ENCODE assay signal across 8 cellular contexts in the genomic region with DNA sequence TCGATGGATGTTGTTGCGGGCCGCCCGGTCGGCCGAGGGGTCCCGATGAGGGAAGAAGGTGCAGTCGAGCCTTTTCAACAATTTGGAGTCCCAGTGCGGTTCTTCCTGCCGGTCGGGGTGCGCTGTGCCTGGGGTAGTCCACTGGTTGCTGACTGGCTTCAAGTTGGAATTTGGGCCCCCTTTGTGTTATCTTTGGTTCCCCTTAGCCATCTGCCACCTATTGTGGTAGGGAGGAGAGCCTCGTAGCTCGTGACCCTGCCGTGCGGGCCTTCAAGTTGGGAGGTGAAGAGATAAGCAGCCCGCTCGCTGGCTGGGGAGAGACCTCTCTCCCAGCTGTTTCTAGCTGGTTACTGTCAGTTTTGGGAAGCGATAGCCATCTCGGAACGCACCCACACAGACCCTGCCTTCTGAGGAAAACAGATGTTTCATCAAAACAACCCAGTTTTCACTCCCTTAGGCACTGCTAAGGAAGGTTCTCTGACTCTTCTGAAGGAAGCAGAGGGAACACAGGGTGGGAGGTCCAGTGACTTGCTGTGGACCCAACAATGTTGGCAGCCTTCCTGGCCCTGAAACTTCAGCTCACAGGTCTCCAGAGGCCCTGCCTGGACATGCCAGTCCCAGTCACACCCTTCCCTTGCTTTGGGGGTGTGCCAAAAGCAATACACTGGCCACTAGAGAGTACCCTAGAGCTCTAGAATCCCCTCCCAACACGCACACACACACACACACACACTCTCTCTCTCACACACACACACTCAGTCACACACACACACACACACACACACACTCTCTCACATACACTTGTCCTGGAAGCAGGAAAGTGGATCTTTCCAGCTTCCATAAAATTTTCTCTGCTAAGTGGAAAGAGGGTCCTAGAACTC. TPM values are rescaled to one million over a fixed set of nuclear protein-coding genes. Genes with fewer than 3 reads are reported as not detected.
DNase-seq lines count a peak whose midpoint lies in the region; ATAC-seq and TF ChIP-seq lines count a peak whose summit lies in the region.

No MANE protein-coding gene starts in this region.

- H3K4me2 ChIP-seq in fibroblast of lung (ENCODE audit: extremely low read depth, insufficient read depth, low read length): peak overlapping the region; percentile 86

- no peaks in the 10 kb centered on the region for H3K79me2 ChIP-seq in fibroblast of lung (ENCODE audit: control insufficient read depth, insufficient read depth, low read length)

- peak overlapping the region; percentile 81 to 99 for H3K4me3 Mint-ChIP-seq in activated T-cell treated with anti-CD3 and anti-CD28 coated beads, Interleukin-2, amount 50 U/mL, for 72 hours
- H3K4me3 Mint-ChIP-seq in type B pancreatic cell: peak overlapping the region; percentile 91

- peaks cover 33 to 48% of the 10 kb centered on the region in 2 donors for H3K36me3 Mint-ChIP-seq in activated T-cell treated with anti-CD3 and anti-CD28 coated beads, Interleukin-2, amount 50 U/mL, for 72 hours (ENCODE audit: insufficient read depth in 2 of 2)
- H3K36me3 Mint-ChIP-seq in type B pancreatic cell: peaks cover 9% of the 10 kb centered on the region

- H3K4me1 ChIP-seq in fibroblast of lung (ENCODE audit: control insufficient read depth, extremely low read depth, insufficient read depth, low read length) (peaks cover 2% of the 10 kb centered on the region), muscle layer of duodenum (ENCODE audit: control insufficient read depth in 1 of 2, insufficient read depth in 2 of 2, low read length in 2 of 2) (peaks cover 17 to 27% of the 10 kb centered on the region in 2 donors)

- H4K20me1 ChIP-seq in fibroblast of lung (ENCODE audit: control insufficient read depth, extremely low read depth, insufficient read depth, low read length): no peaks in the 10 kb centered on the region

- H3K9me3 ChIP-seq in fibroblast of lung (ENCODE audit: control insufficient read depth, insufficient read depth, low read depth, low read length) (no peaks in the 10 kb centered on the region), muscle layer of duodenum (ENCODE audit: control insufficient read depth in 1 of 2, low read length in 2 of 2) (no peaks in the 10 kb centered on the region)

- peak; percentile 29 for TF ChIP-seq CTCF in GM12864 (IDR thresholded peaks at IDR 0.05; ENCODE audit: low read depth, low read length, missing control alignments)
- peak in 1 of 2 donors; percentile 18 for TF ChIP-seq CTCF in fibroblast of lung (conservative IDR thresholded peaks at IDR 0.05 in 1 of 2, IDR thresholded peaks at IDR 0.05 in 1 of 2; ENCODE audit: low read depth in 1 of 2, low read length in 2 of 2)
- no peak for TF ChIP-seq CTCF in type B pancreatic cell (conservative IDR thresholded peaks at IDR 0.05)

- H3K4me1 Mint-ChIP-seq in activated T-cell treated with anti-CD3 and anti-CD28 coated beads, Interleukin-2, amount 50 U/mL, for 72 hours (ENCODE audit: low read depth): peaks cover 71% of the 10 kb centered on the region
- peaks cover 47% of the 10 kb centered on the region for H3K4me1 Mint-ChIP-seq in type B pancreatic cell (ENCODE audit: unreplicated experiment)

- H3K27ac ChIP-seq in fibroblast of lung (ENCODE audit: insufficient read depth, low read length): peak overlapping the region; percentile 70
- peak overlapping the region; percentile 94 for H3K27ac ChIP-seq in muscle layer of duodenum (ENCODE audit: low read length)

- H3K27me3 Mint-ChIP-seq in activated T-cell treated with anti-CD3 and anti-CD28 coated beads, Interleukin-2, amount 50 U/mL, for 72 hours (ENCODE audit: low read depth): no peaks in the 10 kb centered on the region
- peaks cover 4% of the 10 kb centered on the region for H3K27me3 Mint-ChIP-seq in type B pancreatic cell

- H3K27me3 ChIP-seq in fibroblast of lung (ENCODE audit: control insufficient read depth, insufficient read depth, low read length) (peaks cover 3% of the 10 kb centered on the region), muscle layer of duodenum (ENCODE audit: low read depth, low read length) (no peaks in the 10 kb centered on the region)

- H3K9me3 Mint-ChIP-seq in activated T-cell treated with anti-CD3 and anti-CD28 coated beads, Interleukin-2, amount 50 U/mL, for 72 hours: no peaks in the 10 kb centered on the region
- H3K9me3 Mint-ChIP-seq in type B pancreatic cell: no peaks in the 10 kb centered on the region

- in situ Hi-C loops in ACHN (cut with HindIII; ENCODE audit: low pct_ligation_motif_present, low pct_unique_long_range_greater_than_20kb, low sequenced_read_pairs): no loop called here

- peak overlapping the region; percentile 34 for H2AFZ ChIP-seq in fibroblast of lung (ENCODE audit: low read length)

- peak overlapping the region; percentile 83 for H3K27ac Mint-ChIP-seq in activated T-cell treated with anti-CD3 and anti-CD28 coated beads, Interleukin-2, amount 50 U/mL, for 72 hours
- H3K27ac Mint-ChIP-seq in type B pancreatic cell: peak overlapping the region; percentile 91

- peak in 1 of 2 donors; percentile 10 for ATAC-seq in activated T-cell treated with anti-CD3 and anti-CD28 coated beads, Interleukin-2, amount 50 U/mL, for 72 hours (replicated peaks in 1 of 2)
- ATAC-seq in HG03159 (IDR thresholded peaks at IDR 0.05; ENCODE audit: unreplicated experiment): no peak

- H3K36me3 ChIP-seq in fibroblast of lung (ENCODE audit: control insufficient read depth, insufficient read depth, low read length) (no peaks in the 10 kb centered on the region), muscle layer of duodenum (ENCODE audit: control insufficient read depth in 1 of 2, insufficient read depth in 2 of 2, low read length in 2 of 2) (peaks cover 17 to 20% of the 10 kb centered on the region in 2 donors)

- H3K4me3 ChIP-seq in GM12864 (ENCODE audit: low read depth, low read length): peak overlapping the region; percentile 93
- H3K4me3 ChIP-seq in fibroblast of lung (replicated peaks in 1 of 4; ENCODE audit: control extremely low read depth in 1 of 4, insufficient read depth in 1 of 4, low read depth in 3 of 4, low read length in 4 of 4): peak overlapping the region; percentile 63 to 95 (median 80)
- H3K4me3 ChIP-seq in muscle layer of duodenum (ENCODE audit: low read depth in 1 of 2, low read length in 2 of 2): peak overlapping the region; percentile 90 to 98

- peak overlapping the region; percentile 74 for H3K9ac ChIP-seq in fibroblast of lung (ENCODE audit: insufficient read depth, low read length)

- DNase-seq in ACHN: peak; percentile 69
- no peak for DNase-seq in GM12864 (ENCODE audit: low read depth)
- DNase-seq in NCI-H2196 treated with DMSO at 0.1 percent for 48 hours (lab: John Stamatoyannopoulos, UW; ENCODE audit: unreplicated experiment): peak; percentile 76
- DNase-seq in activated T-cell treated with anti-CD3 and anti-CD28 coated beads, Interleukin-2, amount 50 U/mL, for 72 hours: peak; percentile 42 to 51
- DNase-seq in fibroblast of lung (ENCODE audit: low read depth in 2 of 2): peak; percentile 86 to 93
- no peak for DNase-seq in type B pancreatic cell (ENCODE audit: extremely low spot score, unreplicated experiment)

RNA-seq across cellular contexts. Expression of a gene that starts 1.0 kb away (rescaled TPM):
- total RNA-seq in activated T-cell treated with anti-CD3 and anti-CD28 coated beads, Interleukin-2, amount 50 U/mL, for 72 hours: 100 to 1,000 TPM; 138 to 153 TPM
- 20.3 and 26.3 TPM in 2 replicates for total RNA-seq in fibroblast of lung
- polyA plus RNA-seq in fibroblast of lung: 9.8 and 12.2 TPM in 2 replicates
- polyA plus RNA-seq in fibroblast of lung (2012): 6.7 and 9.3 TPM in 2 replicates
- polyA minus RNA-seq in fibroblast of lung (ENCODE audit: low replicate concordance): 4.1 and 9.1 TPM in 2 replicates
- total RNA-seq in type B pancreatic cell (ENCODE audit: low replicate concordance): 49.8 and 147 TPM in 2 replicates

RNA-seq across cellular contexts. Expression of a gene that starts 44.6 kb away (rescaled TPM):
- total RNA-seq in activated T-cell treated with anti-CD3 and anti-CD28 coated beads, Interleukin-2, amount 50 U/mL, for 72 hours: 1 to 10 TPM in 1 of 2 donors, under 1 TPM in 1; 1.00 to 2.2 TPM
- total RNA-seq in fibroblast of lung (3.3 and 15.4 TPM in 2 replicates), type B pancreatic cell (ENCODE audit: low replicate concordance) (3.9 and 8.3 TPM in 2 replicates)
- 2.9 and 9.0 TPM in 2 replicates for polyA plus RNA-seq in fibroblast of lung
- polyA plus RNA-seq in fibroblast of lung (2012): 2.1 and 7.2 TPM in 2 replicates
- 2.3 and 4.2 TPM in 2 replicates for polyA minus RNA-seq in fibroblast of lung (ENCODE audit: low replicate concordance)

Comparison
In these comparisons a context has a peak if more than half of its experiments do, and no peak if none do; other contexts are left out.
1. DNase-seq: peak in ACHN (single experiment), NCI-H2196 treated with DMSO at 0.1 percent for 48 hours (single experiment), activated T-cell treated with anti-CD3 and anti-CD28 coated beads, Interleukin-2, amount 50 U/mL, for 72 hours (2 of 2) and fibroblast of lung (2 of 2); none in GM12864 (single experiment) and type B pancreatic cell (single experiment).
2. Peak in every context shown above with its lines, with median percentiles within 50 percentile points of each other: H3K4me3 ChIP-seq.